ENCODE assay signal across 7 cellular contexts in the genomic region with DNA sequence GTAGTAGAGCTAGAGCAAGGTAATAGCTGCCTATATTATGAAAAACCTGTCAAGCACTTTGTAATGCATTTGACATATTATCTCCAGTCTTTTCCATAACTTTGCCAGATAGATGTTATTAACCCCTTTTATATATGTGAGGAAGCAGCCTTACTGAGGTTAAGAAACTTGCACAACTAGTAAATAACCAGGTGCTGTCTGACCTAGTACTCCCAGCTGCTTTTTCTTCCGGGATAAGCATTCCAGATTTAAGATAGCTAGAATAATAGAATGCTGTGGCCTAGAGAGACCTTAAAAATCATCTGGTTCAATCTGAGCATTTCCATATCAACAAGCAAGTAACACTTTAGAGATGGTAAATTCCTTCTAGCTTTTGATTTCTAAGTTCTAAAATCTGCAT. TPM values are rescaled to one million over a fixed set of nuclear protein-coding genes. Genes with fewer than 3 reads are reported as not detected.
DNase-seq lines count a peak whose midpoint lies in the region; ATAC-seq and FAIRE-seq lines count a peak whose summit lies in the region.

No MANE protein-coding gene starts in this region.

- no peaks in the 10 kb centered on the region for H3K27me3 Mint-ChIP-seq in T-cell

- no peaks in the 10 kb centered on the region for H3K4me1 ChIP-seq in right cardiac atrium (ENCODE audit: control insufficient read depth, insufficient read depth, low read length)
- peaks cover 3 to 9% of the 10 kb centered on the region in 2 donors for H3K4me1 ChIP-seq in small intestine (ENCODE audit: control insufficient read depth in 2 of 2, insufficient read depth in 1 of 2, low read depth in 1 of 2, low read length in 1 of 2)

- CTCF ChIA-PET in T-cell (lab: Charles Lee): interaction anchor here (0.5 to 5.4 kb wide), 13 partner anchors 10 to 208 kb away, joined by 3 to 65 read pairs (median 4); a partner anchor contains a TSS

- no peaks in the 10 kb centered on the region for H3K9me3 ChIP-seq in right cardiac atrium (ENCODE audit: control insufficient read depth, low read length)
- no peaks in the 10 kb centered on the region for H3K9me3 ChIP-seq in small intestine (ENCODE audit: control insufficient read depth, low read depth)

- H3K27ac ChIP-seq in right cardiac atrium (ENCODE audit: low read length) (peak overlapping the region; percentile 36), small intestine (ENCODE audit: low read depth in 1 of 2, low read length in 1 of 2) (peak overlapping the region; percentile 95 to 98)

- no peaks in the 10 kb centered on the region for H3K27me3 ChIP-seq in right cardiac atrium (ENCODE audit: control insufficient read depth, insufficient read depth)
- no peaks in the 10 kb centered on the region for H3K27me3 ChIP-seq in small intestine (ENCODE audit: control insufficient read depth in 2 of 2, insufficient read depth in 2 of 2, low read length in 2 of 2)

- no peaks in the 10 kb centered on the region for H3K9me3 Mint-ChIP-seq in T-cell

- H3K36me3 ChIP-seq in small intestine (ENCODE audit: control insufficient read depth in 2 of 2, insufficient read depth in 2 of 2, low read length in 2 of 2): no peaks in the 10 kb centered on the region

- peak overlapping the region; percentile 90 to 98 (median 98) for H3K4me3 Mint-ChIP-seq in T-cell

- intact Hi-C loops in right cardiac atrium (cut with DNase I): no loop called here

- H3K27ac Mint-ChIP-seq in T-cell: peak overlapping the region; percentile 57 to 96

- H3K36me3 Mint-ChIP-seq in T-cell: peaks cover 6% of the 10 kb centered on the region

- DNase-seq in HCEC 1CT: peak; percentile 15
- no peak for DNase-seq in T-cell
- DNase-seq in right cardiac atrium: no peak
- DNase-seq in small intestine: peak; percentile 39
- no peak for DNase-seq in occipital lobe (lab: John Stamatoyannopoulos, UW)
- DNase-seq in HK-2 (ENCODE audit: unreplicated experiment): no peak

- ATAC-seq in T-cell (replicated peaks in 1 of 4) (no peak), right cardiac atrium (no peak), GM19467 (IDR thresholded peaks at IDR 0.05; ENCODE audit: unreplicated experiment) (no peak)

- POLR2A ChIA-PET in T-cell (lab: Charles Lee): interaction anchor here (0.6 to 2.4 kb wide), 4 partner anchors 8 to 331 kb away, joined by 3 to 9 read pairs (median 7); no protein-coding TSS in a partner anchor

- peak overlapping the region; percentile 74 for H3K4me3 ChIP-seq in right cardiac atrium (ENCODE audit: low read length)
- H3K4me3 ChIP-seq in small intestine (ENCODE audit: low read depth in 1 of 2, low read length in 2 of 2): peak overlapping the region; percentile 62 to 78

- FAIRE-seq in small intestine (lab: Jason Lieb, UNC): no peak

- WGBS in right cardiac atrium: 4% methylated on average over 1 of the region's 1 CpG
- 15 to 26% (median 18%) methylated on average over 1 of the region's 1 CpG for WGBS in small intestine, 3 donors

- peaks cover 59 to 72% (median 65%) of the 10 kb centered on the region in 3 donors for H3K4me1 Mint-ChIP-seq in T-cell

RNA-seq across cellular contexts. Expression of a gene that starts 1.6 kb away (rescaled TPM):
- 10 to 100 TPM; 42.2 to 48.0 (median 45.8) TPM for total RNA-seq in T-cell
- 100 to 1,000 TPM in 3 of 4 donors, 10 to 100 TPM in 1; 99.2 to 103 (median 102) TPM for total RNA-seq in right cardiac atrium
- polyA plus RNA-seq in right cardiac atrium: 38.8 TPM
- polyA plus RNA-seq in small intestine: 10 to 100 TPM; 39.4 to 52.1 (median 43.0) TPM
- 107 TPM for total RNA-seq in occipital lobe

Comparison
In these comparisons a context has a peak if more than half of its experiments do, and no peak if none do; other contexts are left out.
1. DNase-seq: peak in HCEC 1CT (single experiment) and small intestine (single experiment); none in T-cell (0 of 34), right cardiac atrium (0 of 3), occipital lobe (single experiment) and HK-2 (single experiment).